ENCODE assay signal across 17 cellular contexts in the genomic region with DNA sequence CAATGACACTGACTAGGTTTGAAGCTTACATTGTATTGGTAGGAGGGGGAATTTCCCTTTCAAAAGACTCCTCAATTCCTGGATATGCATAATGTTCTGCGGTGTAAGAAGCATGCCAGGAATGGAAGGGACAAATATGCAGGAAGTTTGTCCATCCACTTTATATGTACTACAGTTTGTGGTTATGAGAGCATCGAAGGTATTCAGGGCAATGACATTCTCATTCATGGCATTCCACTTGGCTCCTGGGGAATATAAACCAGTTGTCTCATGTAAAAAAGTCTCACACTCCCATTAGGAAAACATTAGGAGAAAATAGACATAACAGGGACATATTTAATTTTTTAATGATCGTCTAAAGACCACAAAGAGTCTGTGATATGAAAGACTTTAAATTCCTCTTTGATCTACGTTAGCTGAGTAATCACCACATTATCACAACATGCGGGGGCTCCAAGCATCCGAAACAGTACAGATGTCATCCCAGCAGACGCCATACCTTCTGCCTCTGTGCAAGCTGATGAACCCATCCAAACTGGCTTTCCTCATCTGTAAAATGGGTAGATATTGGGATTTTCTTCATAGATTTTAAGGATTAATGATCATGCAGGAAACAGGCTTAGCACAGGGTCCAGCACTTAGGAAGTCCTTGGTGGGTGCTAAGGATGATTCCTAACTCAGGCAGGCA.
DNase-seq lines count a peak whose midpoint lies in the region; ATAC-seq, FAIRE-seq and TF ChIP-seq lines count a peak whose summit lies in the region.
"Had no signal": no experiment of that assay in that cellular context is flagged by ENCODE, and none has a peak within 500 bp of the region (broad histone marks: within the 10 kb centered on the region; RNA-seq: fewer than 3 reads in every experiment).

No MANE protein-coding gene starts in this region.

- no peaks in the 10 kb centered on the region for H3K79me2 ChIP-seq in HepG2 (ENCODE audit: insufficient read depth, low read length)

- H3K4me3 ChIP-seq in breast epithelium (no peak overlapping the region), HepG2 (replicated peaks in 1 of 3; ENCODE audit: insufficient read depth in 1 of 3, low read depth in 2 of 3, low read length in 3 of 3) (no peak overlapping the region)

- TF ChIP-seq POLR2A in breast epithelium (IDR thresholded peaks at IDR 0.05) (no peak), HepG2 (IDR thresholded peaks at IDR 0.05; ENCODE audit: insufficient read depth in 1 of 2, low read depth in 2 of 2, low read length in 2 of 2) (no peak)

- no peak for FAIRE-seq in HepG2 (lab: Jason Lieb, UNC)
- FAIRE-seq: A204.1, G401.6 had no signal

- DNase-seq in MCF 10A (ENCODE audit: unreplicated experiment) = peak; percentile 51
- no peak for DNase-seq in breast epithelium (ENCODE audit: low spot score in 2 of 2)
- peak; percentile 95 for DNase-seq in amniotic epithelial cell (ENCODE audit: low read depth)
- DNase-seq in glomerular visceral epithelial cell (ENCODE audit: extremely low spot score) = peak; percentile 95
- DNase-seq in stimulated activated CD4-positive, alpha-beta T cell treated with anti-CD3 and anti-CD28 coated beads, Interleukin-15, amount 100 ng/mL, for 24 hours = no peak
- no peak for DNase-seq in HepG2 (ENCODE audit: low spot score)
- DNase-seq in inferior parietal cortex (ENCODE audit: extremely low spot score) = no peak
- DNase-seq: activated naive CD8-positive, alpha-beta T cell treated with anti-CD3 and anti-CD28 coated beads, Interleukin-2, amount 10 ng/mL, durations not matched to agents 7 days and 5 days; endodermal cell; immature natural killer cell; NCI-H2081 treated with DMSO at 0.1 percent for 48 hours; T1000 had no signal

- in situ Hi-C loops in HepG2 (cut with HindIII; ENCODE audit: extremely low pct_ligation_motif_present, low pct_unique_long_range_greater_than_20kb) = no loop called here

- peaks cover 24% of the 10 kb centered on the region for H3K4me1 Mint-ChIP-seq in MCF 10A (ENCODE audit: insufficient read depth, unreplicated experiment)
- H3K4me1 Mint-ChIP-seq: activated naive CD8-positive, alpha-beta T cell treated with anti-CD3 and anti-CD28 coated beads, Interleukin-2, amount 10 ng/mL, durations not matched to agents 7 days and 5 days; endodermal cell; immature natural killer cell; neural crest cell; stimulated activated memory B cell treated with anti-CD40 and anti-IgM and Interleukin-4, amounts not matched to agents 10 μg/mL and 1 μg/mL and 100 μg/mL, for 72 hours had no signal

- H3K27ac ChIP-seq in breast epithelium = no peak overlapping the region
- no peak overlapping the region for H3K27ac ChIP-seq in HepG2 (ENCODE audit: extremely low read length, insufficient read depth, low read length)

- H3K36me3 ChIP-seq in breast epithelium = no peaks in the 10 kb centered on the region
- H3K36me3 ChIP-seq in HepG2 (replicated peaks in 1 of 2; ENCODE audit: control insufficient read depth in 1 of 2, insufficient read depth in 2 of 2, low read length in 2 of 2) = no peaks in the 10 kb centered on the region

- H3K4me3 Mint-ChIP-seq in MCF 10A (ENCODE audit: unreplicated experiment) = no peak overlapping the region
- H3K4me3 Mint-ChIP-seq: activated naive CD8-positive, alpha-beta T cell treated with anti-CD3 and anti-CD28 coated beads, Interleukin-2, amount 10 ng/mL, durations not matched to agents 7 days and 5 days; endodermal cell; immature natural killer cell; neural crest cell; stimulated activated memory B cell treated with anti-CD40 and anti-IgM and Interleukin-4, amounts not matched to agents 10 μg/mL and 1 μg/mL and 100 μg/mL, for 72 hours had no signal

- TF ChIP-seq CTCF in MCF 10A (IDR thresholded peaks at IDR 0.05; ENCODE audit: unreplicated experiment) (no peak), breast epithelium (IDR thresholded peaks at IDR 0.05) (no peak), HepG2 (CRISPR knock-in tag; IDR thresholded peaks at IDR 0.05) (no peak)

- H3K9me3 Mint-ChIP-seq in MCF 10A (ENCODE audit: unreplicated experiment) = no peaks in the 10 kb centered on the region
- H3K9me3 Mint-ChIP-seq: activated naive CD8-positive, alpha-beta T cell treated with anti-CD3 and anti-CD28 coated beads, Interleukin-2, amount 10 ng/mL, durations not matched to agents 7 days and 5 days; endodermal cell; neural crest cell; stimulated activated memory B cell treated with anti-CD40 and anti-IgM and Interleukin-4, amounts not matched to agents 10 μg/mL and 1 μg/mL and 100 μg/mL, for 72 hours had no signal

- ATAC-seq in HepG2 (no peak), HG03039 (IDR thresholded peaks at IDR 0.05; ENCODE audit: unreplicated experiment) (no peak)
- ATAC-seq: stimulated activated memory B cell treated with anti-CD40 and anti-IgM and Interleukin-4, amounts not matched to agents 10 μg/mL and 1 μg/mL and 100 μg/mL, for 72 hours had no signal

- BruUV-seq in MCF 10A (replicated peaks; lab: Mats Ljungman, UMichigan) (no TSS peak), HepG2 (replicated peaks; lab: Mats Ljungman, UMichigan) (no TSS peak)

- POLR2A ChIA-PET in MCF 10A (lab: Yijun Ruan, JAX) (no interaction called here), HepG2 (lab: Yijun Ruan, JAX) (no interaction called here)

- WGBS in HepG2 (ENCODE audit: low lambda C conversion rate) = 37% methylated on average over 7 of the region's 7 CpGs

- H3K27me3 ChIP-seq in breast epithelium (no peaks in the 10 kb centered on the region), HepG2 (ENCODE audit: control insufficient read depth in 1 of 2, insufficient read depth in 2 of 2, low read length in 2 of 2) (no peaks in the 10 kb centered on the region)

- intact Hi-C loops in MCF 10A (cut with micrococcal nuclease) = loop anchor here (5.0 to 10.0 kb wide), 2 partner anchors 197 to 670 kb away; no protein-coding TSS in a partner anchor
- intact Hi-C loops in breast epithelium (cut with DNase I; ENCODE audit: low total_unique reads) = no loop called here
- intact Hi-C loops in HepG2 (cut with micrococcal nuclease; ENCODE audit: unreplicated experiment) = no loop called here

- H2AFZ ChIP-seq in HepG2 (ENCODE audit: low read length) = no peak overlapping the region

- H3K9me3 ChIP-seq in breast epithelium (no peaks in the 10 kb centered on the region), HepG2 (ENCODE audit: low read length) (no peaks in the 10 kb centered on the region)

- CTCF ChIA-PET in MCF 10A (lab: Yijun Ruan, JAX) = no interaction called here
- CTCF ChIA-PET in HepG2 (lab: Yijun Ruan, JAX; ENCODE audit: low intra/inter-chr PET ratio, low total read pairs) = no interaction called here

- H3K36me3 Mint-ChIP-seq in MCF 10A (ENCODE audit: insufficient read depth, unreplicated experiment) = no peaks in the 10 kb centered on the region
- H3K36me3 Mint-ChIP-seq: activated naive CD8-positive, alpha-beta T cell treated with anti-CD3 and anti-CD28 coated beads, Interleukin-2, amount 10 ng/mL, durations not matched to agents 7 days and 5 days; immature natural killer cell; stimulated activated memory B cell treated with anti-CD40 and anti-IgM and Interleukin-4, amounts not matched to agents 10 μg/mL and 1 μg/mL and 100 μg/mL, for 72 hours had no signal

- no peak for TF ChIP-seq RAD21 in HepG2 (CRISPR knock-in tag; IDR thresholded peaks at IDR 0.05)

- TF ChIP-seq EP300 in HepG2 (IDR thresholded peaks at IDR 0.05; ENCODE audit: low read depth in 2 of 2, low read length in 2 of 2) (no peak), HepG2 (CRISPR knock-in tag; IDR thresholded peaks at IDR 0.05; ENCODE audit: borderline replicate concordance) (no peak)

- H4K20me1 ChIP-seq in HepG2 (ENCODE audit: insufficient read depth, low read length) = no peaks in the 10 kb centered on the region; the same call in 1 of the 2 replicates

- no peak overlapping the region for H3K27ac Mint-ChIP-seq in MCF 10A (ENCODE audit: low read depth, unreplicated experiment)
- H3K27ac Mint-ChIP-seq: activated naive CD8-positive, alpha-beta T cell treated with anti-CD3 and anti-CD28 coated beads, Interleukin-2, amount 10 ng/mL, durations not matched to agents 7 days and 5 days; endodermal cell; immature natural killer cell; stimulated activated memory B cell treated with anti-CD40 and anti-IgM and Interleukin-4, amounts not matched to agents 10 μg/mL and 1 μg/mL and 100 μg/mL, for 72 hours had no signal

- no peaks in the 10 kb centered on the region for H3K4me1 ChIP-seq in breast epithelium
- H3K4me1 ChIP-seq in HepG2 (ENCODE audit: insufficient read depth, low read length) = no peaks in the 10 kb centered on the region

- H3K9ac ChIP-seq in HepG2 (ENCODE audit: insufficient read depth, low read depth, low read length) = no peak overlapping the region

- no peaks in the 10 kb centered on the region for H3K27me3 Mint-ChIP-seq in MCF 10A (ENCODE audit: insufficient read depth, unreplicated experiment)
- H3K27me3 Mint-ChIP-seq: activated naive CD8-positive, alpha-beta T cell treated with anti-CD3 and anti-CD28 coated beads, Interleukin-2, amount 10 ng/mL, durations not matched to agents 7 days and 5 days; stimulated activated memory B cell treated with anti-CD40 and anti-IgM and Interleukin-4, amounts not matched to agents 10 μg/mL and 1 μg/mL and 100 μg/mL, for 72 hours had no signal

- no peak overlapping the region for H3K4me2 ChIP-seq in HepG2 (ENCODE audit: low read depth, low read length)

TF ChIP-seq in HepG2, 621 proteins besides CTCF, POLR2A, EP300 and RAD21 (continues in another document):
- TF ChIP-seq KLF16 (CRISPR knock-in tag; IDR thresholded peaks at IDR 0.05) = no peak
- no peak for TF ChIP-seq ZNF577 (CRISPR knock-in tag; IDR thresholded peaks at IDR 0.05; ENCODE audit: borderline replicate concordance, low read depth)
- no peak for TF ChIP-seq ZBTB7B (CRISPR knock-in tag; IDR thresholded peaks at IDR 0.05)
- no peak for TF ChIP-seq XRCC5 (optimal IDR thresholded peaks at IDR 0.05; ENCODE audit: low read length)
- TF ChIP-seq, protein P1, sequence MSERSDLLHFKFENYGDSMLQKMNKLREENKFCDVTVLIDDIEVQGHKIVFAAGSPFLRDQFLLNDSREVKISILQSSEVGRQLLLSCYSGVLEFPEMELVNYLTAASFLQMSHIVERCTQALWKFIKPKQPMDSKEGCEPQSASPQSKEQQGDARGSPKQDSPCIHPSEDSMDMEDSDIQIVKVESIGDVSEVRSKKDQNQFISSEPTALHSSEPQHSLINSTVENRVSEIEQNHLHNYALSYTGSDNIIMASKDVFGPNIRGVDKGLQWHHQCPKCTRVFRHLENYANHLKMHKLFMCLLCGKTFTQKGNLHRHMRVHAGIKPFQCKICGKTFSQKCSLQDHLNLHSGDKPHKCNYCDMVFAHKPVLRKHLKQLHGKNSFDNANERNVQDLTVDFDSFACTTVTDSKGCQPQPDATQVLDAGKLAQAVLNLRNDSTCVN (CRISPR knock-in tag; IDR thresholded peaks at IDR 0.05; ENCODE audit: borderline replicate concordance) = no peak
- no peak for TF ChIP-seq CBFB (CRISPR knock-in tag; IDR thresholded peaks at IDR 0.05)
- TF ChIP-seq TEAD3 (CRISPR knock-in tag; optimal IDR thresholded peaks at IDR 0.05; ENCODE audit: borderline replicate concordance) = no peak
- TF ChIP-seq ZNF121 (CRISPR knock-in tag; IDR thresholded peaks at IDR 0.05) = no peak
- TF ChIP-seq ZKSCAN5 (CRISPR knock-in tag; IDR thresholded peaks at IDR 0.05) = no peak
- TF ChIP-seq HCFC1 (IDR thresholded peaks at IDR 0.05; ENCODE audit: low read depth, low read length) = no peak

Comparison
In these comparisons a context has a peak if more than half of its experiments do, and no peak if none do; other contexts are left out.
1. DNase-seq: peak in MCF 10A (single experiment), amniotic epithelial cell (single experiment) and glomerular visceral epithelial cell (single experiment); none in breast epithelium (0 of 2), stimulated activated CD4-positive, alpha-beta T cell treated with anti-CD3 and anti-CD28 coated beads, Interleukin-15, amount 100 ng/mL, for 24 hours (single experiment), HepG2 (single experiment) and inferior parietal cortex (single experiment).